ENCODE assay signal across 1 cellular context in the genomic region with DNA sequence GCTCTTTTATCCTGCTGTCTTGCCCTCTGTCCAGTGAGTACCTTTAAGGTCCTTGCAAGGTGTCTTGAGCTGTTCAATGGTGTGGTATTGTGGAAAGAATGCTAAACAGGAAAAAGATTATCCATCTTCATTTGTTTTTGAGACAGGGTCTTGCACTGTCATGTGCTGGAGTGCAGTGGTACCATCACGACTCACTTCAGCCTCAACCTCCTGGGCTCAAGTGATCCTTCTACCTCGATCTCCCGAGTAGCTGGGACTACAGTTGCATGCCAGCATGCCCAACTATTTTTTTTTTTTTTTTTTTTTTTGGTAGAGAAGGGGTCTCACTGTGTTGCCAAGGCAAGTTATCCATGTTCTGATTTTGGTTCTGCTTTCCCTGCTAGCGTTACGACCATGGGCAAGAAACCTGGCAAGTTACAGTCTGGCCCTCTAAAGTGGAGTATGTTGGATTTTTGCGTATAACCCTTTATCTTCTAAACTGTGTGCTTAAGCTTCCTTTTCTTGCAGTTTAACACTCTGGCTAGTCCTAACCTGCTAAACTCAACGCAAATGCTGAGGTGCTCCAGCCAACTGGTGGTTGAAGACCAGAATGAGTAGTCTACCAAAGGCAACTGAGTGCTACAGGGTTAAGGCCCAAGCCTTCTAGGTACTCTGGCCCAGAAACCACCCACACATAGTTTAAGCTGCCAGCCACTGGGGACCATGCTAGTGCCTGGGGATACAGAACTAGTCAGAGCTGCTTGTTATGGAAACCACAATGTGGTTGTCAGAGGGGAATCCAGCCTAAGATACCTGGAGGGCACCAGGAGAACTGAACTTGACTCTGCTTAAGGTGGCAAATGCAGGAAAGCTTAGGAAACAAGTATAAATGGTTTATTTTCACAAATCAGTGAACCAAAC.
A peak's percentile ranks its signal among the peaks of the same experiment; 100 is the strongest.
TF ChIP-seq lines count a peak whose summit lies in the region.

No MANE protein-coding gene starts in this region.

TF ChIP-seq in H1, 55 proteins besides CTCF, POLR2A, EP300 and RAD21:
- TF ChIP-seq POLR2AphosphoS5 (IDR thresholded peaks at IDR 0.05; ENCODE audit: low read depth, low read length), result peak; percentile 63
- TF ChIP-seq TAF1 (IDR thresholded peaks at IDR 0.05; ENCODE audit: low read depth, low read length), result no peak
